ENCODE assay signal across 16 cellular contexts in the genomic region with DNA sequence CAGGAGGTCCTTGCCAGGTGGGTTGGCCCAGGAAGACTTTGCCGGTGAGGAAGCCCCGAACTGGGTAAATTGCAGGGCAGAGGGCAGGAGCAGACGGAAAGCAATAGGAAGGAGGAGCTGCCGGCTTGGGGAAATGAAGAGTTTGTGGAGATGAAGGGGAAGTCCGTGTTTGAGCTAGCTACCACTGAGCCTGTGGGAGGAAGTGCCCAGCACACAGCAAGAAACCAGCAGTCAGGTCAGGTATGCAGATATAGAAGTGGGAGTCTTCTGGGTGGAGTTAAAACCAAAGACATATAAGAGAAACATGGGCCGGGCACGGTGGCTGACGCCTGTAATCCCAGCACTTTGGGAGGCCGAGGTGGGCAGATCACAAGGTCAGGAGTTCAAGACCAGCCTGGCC. TPM values are rescaled to one million over a fixed set of nuclear protein-coding genes. Genes with fewer than 3 reads are reported as not detected.
DNase-seq lines count a peak whose midpoint lies in the region; TF ChIP-seq lines count a peak whose summit lies in the region.
"Had no signal": no experiment of that assay in that cellular context is flagged by ENCODE, and none has a peak within 500 bp of the region (broad histone marks: within the 10 kb centered on the region; RNA-seq: fewer than 3 reads in every experiment).

No MANE protein-coding gene starts in this region.

- DNase-seq in GM13977 (ENCODE audit: low spot score) (peak; percentile 53), H9 (no peak), NCI-H526 (lab: John Stamatoyannopoulos, UW) (peak; percentile 52 to 71), globus pallidus (ENCODE audit: low spot score) (peak; percentile 10), NCI-H1436 treated with DMSO at 0.1 percent for 48 hours (lab: John Stamatoyannopoulos, UW) (no peak)
- DNase-seq in activated naive CD4-positive, alpha-beta T cell treated with anti-CD3 and anti-CD28 coated beads, Interleukin-2, amount 50 U/mL, for 16 hours = no peak
- DNase-seq in stimulated activated CD4-positive, alpha-beta T cell treated with anti-CD3 and anti-CD28 coated beads, Interleukin-4, amount 100 ng/mL, for 24 hours = no peak
- DNase-seq in activated CD8-positive, alpha-beta memory T cell treated with anti-CD3 and anti-CD28 coated beads for 24 hours = no peak
- DNase-seq: activated CD4-positive, alpha-beta memory T cell treated with anti-CD3 and anti-CD28 coated beads for 36 hours; cerebellar nuclear complex; HFFc6; MM.1S had no signal

- H3K4me3 Mint-ChIP-seq in H9 = no peak overlapping the region
- H3K4me3 Mint-ChIP-seq: activated CD4-positive, alpha-beta memory T cell treated with anti-CD3 and anti-CD28 coated beads for 36 hours; activated naive CD4-positive, alpha-beta T cell treated with anti-CD3 and anti-CD28 coated beads, Interleukin-2, amount 50 U/mL, for 24 hours; HFFc6; stimulated activated naive CD8-positive, alpha-beta T cell treated with anti-CD3 and anti-CD28 coated beads, Interleukin-15, Interleukin-2, amounts not matched to agents 100 ng/mL and 50 ng/mL, for 24 hours had no signal

- H3K79me2 ChIP-seq in H9 (ENCODE audit: insufficient read depth, low read length) = no peaks in the 10 kb centered on the region

- H3K9me3 Mint-ChIP-seq in H9 = no peaks in the 10 kb centered on the region
- H3K9me3 Mint-ChIP-seq: activated CD4-positive, alpha-beta memory T cell treated with anti-CD3 and anti-CD28 coated beads for 36 hours; activated naive CD4-positive, alpha-beta T cell treated with anti-CD3 and anti-CD28 coated beads, Interleukin-2, amount 50 U/mL, for 24 hours; HFFc6; stimulated activated naive CD8-positive, alpha-beta T cell treated with anti-CD3 and anti-CD28 coated beads, Interleukin-15, Interleukin-2, amounts not matched to agents 100 ng/mL and 50 ng/mL, for 24 hours had no signal

- H2AK5ac ChIP-seq in H9 (ENCODE audit: insufficient read length, low read length) = no peak overlapping the region

- H3K4ac ChIP-seq in H9 (ENCODE audit: low read depth, low read length) = no peak overlapping the region

- no peak overlapping the region for H2BK12ac ChIP-seq in H9 (ENCODE audit: insufficient read length, low read depth, low read length)

- H3K27me3 Mint-ChIP-seq in H9 (ENCODE audit: low read depth) = no peaks in the 10 kb centered on the region

- H2AFZ ChIP-seq in H9 (ENCODE audit: low read length) = no peak overlapping the region

- H4K20me1 ChIP-seq in H9 (ENCODE audit: control insufficient read depth, insufficient read depth, insufficient read length) = no peaks in the 10 kb centered on the region
- H4K20me1 ChIP-seq: BLaER1 treated with 17β-estradiol and CSF1 and Interleukin-3, amounts not matched to agents 10 nM and 100 nM had no signal

- H3K14ac ChIP-seq in H9 (ENCODE audit: insufficient read depth, low read length) = no peak overlapping the region

- TF ChIP-seq CTCF in GM13977 (IDR thresholded peaks at IDR 0.05; ENCODE audit: extremely low read depth, insufficient read depth, missing control alignments) (no peak), H9 (conservative IDR thresholded peaks at IDR 0.05) (no peak)

- H3K9me3 ChIP-seq in H9 (ENCODE audit: control insufficient read depth, low read depth, low read length) = no peaks in the 10 kb centered on the region
- H3K9me3 ChIP-seq: BLaER1 treated with 17β-estradiol and CSF1 and Interleukin-3, amounts not matched to agents 10 nM and 100 nM; prostate gland had no signal

- no peak overlapping the region for H2BK15ac ChIP-seq in H9 (ENCODE audit: low read depth, low read length)

- no peak overlapping the region for H2BK20ac ChIP-seq in H9 (ENCODE audit: low read depth, low read length, poor library complexity, severe bottlenecking)

- H3K4me1 Mint-ChIP-seq in H9 = peaks cover 6 to 10% of the 10 kb centered on the region in 2 experiments
- H3K4me1 Mint-ChIP-seq: activated naive CD4-positive, alpha-beta T cell treated with anti-CD3 and anti-CD28 coated beads, Interleukin-2, amount 50 U/mL, for 24 hours had no signal

- no peak overlapping the region for H3K56ac ChIP-seq in H9 (ENCODE audit: insufficient read length, low read depth, low read length)

- H3K4me1 ChIP-seq in H9 (ENCODE audit: insufficient read depth, low read length) = no peaks in the 10 kb centered on the region
- H3K4me1 ChIP-seq: prostate gland had no signal

- no peak overlapping the region for H3T11ph ChIP-seq in H9 (ENCODE audit: low read length)

- no peaks in the 10 kb centered on the region for H3K36me3 Mint-ChIP-seq in H9 (ENCODE audit: insufficient read depth in 1 of 3, low read depth in 3 of 3)
- H3K36me3 Mint-ChIP-seq: activated CD4-positive, alpha-beta memory T cell treated with anti-CD3 and anti-CD28 coated beads for 36 hours; activated naive CD4-positive, alpha-beta T cell treated with anti-CD3 and anti-CD28 coated beads, Interleukin-2, amount 50 U/mL, for 24 hours had no signal

- H4K8ac ChIP-seq in H9 (replicated peaks; ENCODE audit: insufficient read length, low read depth, low read length) = no peak overlapping the region

- peak overlapping the region in 2 of 3 experiments; percentile 30 to 44; a peak in 4 of 7 replicates for H3K27ac Mint-ChIP-seq in H9
- H3K27ac Mint-ChIP-seq: activated CD4-positive, alpha-beta memory T cell treated with anti-CD3 and anti-CD28 coated beads for 36 hours; activated naive CD4-positive, alpha-beta T cell treated with anti-CD3 and anti-CD28 coated beads, Interleukin-2, amount 50 U/mL, for 24 hours; HFFc6; stimulated activated naive CD8-positive, alpha-beta T cell treated with anti-CD3 and anti-CD28 coated beads, Interleukin-15, Interleukin-2, amounts not matched to agents 100 ng/mL and 50 ng/mL, for 24 hours had no signal

- no peak overlapping the region for H4K91ac ChIP-seq in H9 (ENCODE audit: insufficient read length, low read depth, low read length)

- H3K79me1 ChIP-seq in H9 (ENCODE audit: insufficient read depth, low read depth, low read length, poor library complexity, severe bottlenecking) = no peaks in the 10 kb centered on the region

- no peak overlapping the region for H3K9ac ChIP-seq in H9 (ENCODE audit: extremely low read depth, insufficient read length, low read length)
- H3K9ac ChIP-seq: BLaER1 treated with 17β-estradiol and CSF1 and Interleukin-3, amounts not matched to agents 10 nM and 100 nM had no signal

- WGBS in H9 (ENCODE audit: extremely low coverage, insufficient read length, low lambda C conversion rate) = no CpG with 5 or more reads among the region's 9 CpGs

- H3K23me2 ChIP-seq in H9 (ENCODE audit: insufficient read length, low read depth, low read length, poor library complexity, severe bottlenecking) = no peaks in the 10 kb centered on the region

- no peak overlapping the region for H3K4me2 ChIP-seq in H9 (ENCODE audit: insufficient read depth, insufficient read length, low read length)
- H3K4me2 ChIP-seq: BLaER1 treated with 17β-estradiol and CSF1 and Interleukin-3, amounts not matched to agents 10 nM and 100 nM had no signal

- in situ Hi-C loops in GM13977 (cut with MboI; ENCODE audit: low pct_unique_long_range_greater_than_20kb, low sequenced_read_pairs, unreplicated experiment) = no loop called here

- no peak overlapping the region for H3K18ac ChIP-seq in H9 (ENCODE audit: insufficient read length, low read depth, low read length)

- H3K27me3 ChIP-seq in H9 (ENCODE audit: insufficient read depth, low read length) = no peaks in the 10 kb centered on the region
- H3K27me3 ChIP-seq: BLaER1 treated with 17β-estradiol and CSF1 and Interleukin-3, amounts not matched to agents 10 nM and 100 nM had no signal

- H3K27ac ChIP-seq in H9 (ENCODE audit: insufficient read length, low read depth, low read length) = no peak overlapping the region
- H3K27ac ChIP-seq: BLaER1 treated with 17β-estradiol and CSF1 and Interleukin-3, amounts not matched to agents 10 nM and 100 nM; prostate gland had no signal

- no peak overlapping the region for H2BK5ac ChIP-seq in H9 (ENCODE audit: insufficient read length, low read length)

- H3K23ac ChIP-seq in H9 (ENCODE audit: insufficient read length, low read depth, low read length) = no peak overlapping the region

- H2BK120ac ChIP-seq in H9 (ENCODE audit: low read depth, low read length, poor library complexity, severe bottlenecking) = no peak overlapping the region

- H4K5ac ChIP-seq in H9 (ENCODE audit: insufficient read length, low read depth, low read length) = no peak overlapping the region

RNA-seq across cellular contexts. Expression of a gene that starts 34.7 kb away (rescaled TPM):
- total RNA-seq in H9 (2021) = 1,507 and 1,551 TPM in 2 replicates

Comparison
In these comparisons a context has a peak if more than half of its experiments do, and no peak if none do; other contexts are left out.
1. DNase-seq: peak in GM13977 (single experiment), NCI-H526 (2 of 2) and globus pallidus (single experiment); none in H9 (single experiment), activated naive CD4-positive, alpha-beta T cell treated with anti-CD3 and anti-CD28 coated beads, Interleukin-2, amount 50 U/mL, for 16 hours (single experiment), NCI-H1436 treated with DMSO at 0.1 percent for 48 hours (single experiment), stimulated activated CD4-positive, alpha-beta T cell treated with anti-CD3 and anti-CD28 coated beads, Interleukin-4, amount 100 ng/mL, for 24 hours (single experiment) and activated CD8-positive, alpha-beta memory T cell treated with anti-CD3 and anti-CD28 coated beads for 24 hours (single experiment).